Comparison of ENCODE assay signal across 20 cellular contexts in genomic region chr10:123781324-123781900, GRCh38.
"Had no signal": no experiment of that assay in that cellular context is flagged by ENCODE, and none has a peak within 500 bp of the region (broad histone marks: within the 10 kb centered on the region; RNA-seq: fewer than 3 reads in every experiment).

No MANE protein-coding gene starts in this region.

- DNase-seq: activated B cell treated with CpG ODN at 0.5 μM for 24 hours; activated CD4-positive, alpha-beta memory T cell treated with anti-CD3 and anti-CD28 coated beads, Interleukin-2, amount 10 ng/mL, durations not matched to agents 7 days and 5 days; activated CD4-positive, alpha-beta T cell treated with anti-CD3 and anti-CD28 coated beads for 4 hours; activated naive CD4-positive, alpha-beta T cell treated with anti-CD3 and anti-CD28 coated beads for 36 hours; activated T-cell treated with anti-CD3 and anti-CD28 coated beads, Interleukin-2, amount 50 U/mL, for 24 hours; body of pancreas; dermis blood vessel endothelial cell; effector memory CD4-positive, alpha-beta T cell; foreskin keratinocyte; hypothalamus; mesenchymal stem cell; naive thymus-derived CD8-positive, alpha-beta T cell; pancreas; stimulated activated CD8-positive, alpha-beta memory T cell treated with anti-CD3 and anti-CD28 coated beads, Interleukin-4, amount 100 ng/mL, for 48 hours; stimulated activated naive CD4-positive, alpha-beta T cell; T-helper 9 cell; uterus had no signal

- H3K27ac ChIP-seq: body of pancreas, foreskin keratinocyte, neutrophil, pancreas, thyroid gland, uterus had no signal

- H3K4me3 ChIP-seq: body of pancreas, pancreas, thyroid gland, uterus had no signal

- H3K27me3 ChIP-seq: body of pancreas, pancreas, thyroid gland, uterus had no signal

- H3K4me1 ChIP-seq: body of pancreas, foreskin keratinocyte, pancreas, uterus had no signal

- H3K36me3 ChIP-seq: neutrophil, pancreas, thyroid gland, uterus had no signal

- ATAC-seq: body of pancreas; foreskin keratinocyte; naive thymus-derived CD8-positive, alpha-beta T cell; pancreas; sciatic nerve had no signal

- H3K9me3 ChIP-seq: body of pancreas, neutrophil, pancreas, thyroid gland, uterus had no signal
